ENCODE assay signal across 9 cellular contexts in the genomic region with DNA sequence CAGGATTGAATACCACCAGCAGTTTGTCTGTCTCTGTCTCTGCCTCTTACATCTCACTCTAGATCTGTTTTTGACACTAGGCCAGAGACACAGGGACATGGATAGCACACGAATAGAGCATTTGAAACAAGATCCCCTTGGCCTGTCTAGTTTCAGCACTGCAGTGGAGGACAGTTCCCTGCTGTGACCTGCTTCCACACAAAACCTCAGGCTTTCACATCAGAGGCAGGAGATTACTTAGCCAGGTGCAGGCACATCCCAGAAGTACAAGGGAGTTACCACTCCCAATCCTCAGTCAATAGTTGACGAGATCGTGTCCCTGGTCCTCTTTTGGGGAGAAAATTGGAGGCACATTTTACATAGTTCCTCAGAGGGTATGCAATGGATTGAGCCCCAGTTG. TPM values are rescaled to one million over a fixed set of nuclear protein-coding genes. Genes with fewer than 3 reads are reported as not detected.
DNase-seq lines count a peak whose midpoint lies in the region; ATAC-seq and TF ChIP-seq lines count a peak whose summit lies in the region.
"Had no signal": no experiment of that assay in that cellular context is flagged by ENCODE, and none has a peak within 500 bp of the region (broad histone marks: within the 10 kb centered on the region; RNA-seq: fewer than 3 reads in every experiment).

No MANE protein-coding gene starts in this region.

- H3K4me3 Mint-ChIP-seq in activated CD4-positive, alpha-beta memory T cell treated with anti-CD3 and anti-CD28 coated beads, Interleukin-2, amount 10 ng/mL, durations not matched to agents 7 days and 5 days = no peak overlapping the region

- H3K9me3 Mint-ChIP-seq in activated CD4-positive, alpha-beta memory T cell treated with anti-CD3 and anti-CD28 coated beads, Interleukin-2, amount 10 ng/mL, durations not matched to agents 7 days and 5 days = no peaks in the 10 kb centered on the region

- TF ChIP-seq CTCF in A673 (conservative IDR thresholded peaks at IDR 0.05; ENCODE audit: low read depth, low read length) = no peak

- H3K4me1 Mint-ChIP-seq in activated CD4-positive, alpha-beta memory T cell treated with anti-CD3 and anti-CD28 coated beads, Interleukin-2, amount 10 ng/mL, durations not matched to agents 7 days and 5 days = no peaks in the 10 kb centered on the region

- peak; percentile 8 for DNase-seq in A673 (ENCODE audit: low spot score)
- peak; percentile 48 for DNase-seq in HEK293T (ENCODE audit: extremely low spot score)
- DNase-seq in activated CD4-positive, alpha-beta memory T cell treated with anti-CD3 and anti-CD28 coated beads, Interleukin-2, amount 10 ng/mL, durations not matched to agents 7 days and 5 days = peak; percentile 25
- DNase-seq in iPS-NIHi7 (ENCODE audit: extremely low spot score) = peak; percentile 82
- no peak for DNase-seq in nucleus accumbens (lab: John Stamatoyannopoulos, UW)
- DNase-seq in middle frontal gyrus (ENCODE audit: extremely low spot score, low spot score) = no peak
- no peak for DNase-seq in NCI-H82 (lab: John Stamatoyannopoulos, UW)
- DNase-seq: posterior cingulate gyrus had no signal

- no TSS peak for BruUV-seq in A673 (replicated peaks; lab: Mats Ljungman, UMichigan)

- H3K4me3 ChIP-seq in A673 (ENCODE audit: low read depth, low read length, poor library complexity, severe bottlenecking) = no peak overlapping the region

- no peaks in the 10 kb centered on the region for H3K4me1 ChIP-seq in A673 (ENCODE audit: insufficient read depth, low read length, poor library complexity, severe bottlenecking)

- POLR2A ChIA-PET in A673 (lab: Charles Lee; ENCODE audit: low non-redundant PET) (no interaction called here), HEK293T (lab: Yijun Ruan, JAX) (no interaction called here)
- POLR2A ChIA-PET in activated CD4-positive, alpha-beta memory T cell treated with anti-CD3 and anti-CD28 coated beads, Interleukin-2, amount 10 ng/mL, durations not matched to agents 7 days and 5 days (lab: Charles Lee) = no interaction called here

- H3K27ac Mint-ChIP-seq in activated CD4-positive, alpha-beta memory T cell treated with anti-CD3 and anti-CD28 coated beads, Interleukin-2, amount 10 ng/mL, durations not matched to agents 7 days and 5 days = no peak overlapping the region

- no peaks in the 10 kb centered on the region for H3K27me3 Mint-ChIP-seq in activated CD4-positive, alpha-beta memory T cell treated with anti-CD3 and anti-CD28 coated beads, Interleukin-2, amount 10 ng/mL, durations not matched to agents 7 days and 5 days

- intact Hi-C loops in A673 (cut with micrococcal nuclease; ENCODE audit: unreplicated experiment) = no loop called here

- H3K27me3 ChIP-seq in A673 (replicated peaks; ENCODE audit: insufficient read depth, low read depth, low read length, poor library complexity) = no peaks in the 10 kb centered on the region

- no peaks in the 10 kb centered on the region for H3K9me3 ChIP-seq in A673 (ENCODE audit: low read depth, low read length, poor library complexity, severe bottlenecking)

- no peak for ATAC-seq in GM19324 (IDR thresholded peaks at IDR 0.05; ENCODE audit: low FRiP score, unreplicated experiment)

- no peaks in the 10 kb centered on the region for H3K36me3 ChIP-seq in A673 (ENCODE audit: insufficient read depth, low read length, poor library complexity, severe bottlenecking)

- CTCF ChIA-PET in A673 (lab: Charles Lee) = no interaction called here
- CTCF ChIA-PET in HEK293T (lab: Yijun Ruan, JAX) = no interaction called here
- CTCF ChIA-PET in activated CD4-positive, alpha-beta memory T cell treated with anti-CD3 and anti-CD28 coated beads, Interleukin-2, amount 10 ng/mL, durations not matched to agents 7 days and 5 days (lab: Charles Lee) = no interaction called here

- no peaks in the 10 kb centered on the region for H3K36me3 Mint-ChIP-seq in activated CD4-positive, alpha-beta memory T cell treated with anti-CD3 and anti-CD28 coated beads, Interleukin-2, amount 10 ng/mL, durations not matched to agents 7 days and 5 days (ENCODE audit: low read depth)

- no peak overlapping the region for H3K27ac ChIP-seq in A673 (ENCODE audit: low read depth, low read length, poor library complexity, severe bottlenecking)

TF ChIP-seq in HEK293T, 16 proteins besides CTCF, POLR2A, EP300 and RAD21:
- TF ChIP-seq L3MBTL2 (conservative IDR thresholded peaks at IDR 0.05) = no peak
- no peak for TF ChIP-seq SUZ12 (IDR thresholded peaks at IDR 0.05)
- TF ChIP-seq, protein P1, sequence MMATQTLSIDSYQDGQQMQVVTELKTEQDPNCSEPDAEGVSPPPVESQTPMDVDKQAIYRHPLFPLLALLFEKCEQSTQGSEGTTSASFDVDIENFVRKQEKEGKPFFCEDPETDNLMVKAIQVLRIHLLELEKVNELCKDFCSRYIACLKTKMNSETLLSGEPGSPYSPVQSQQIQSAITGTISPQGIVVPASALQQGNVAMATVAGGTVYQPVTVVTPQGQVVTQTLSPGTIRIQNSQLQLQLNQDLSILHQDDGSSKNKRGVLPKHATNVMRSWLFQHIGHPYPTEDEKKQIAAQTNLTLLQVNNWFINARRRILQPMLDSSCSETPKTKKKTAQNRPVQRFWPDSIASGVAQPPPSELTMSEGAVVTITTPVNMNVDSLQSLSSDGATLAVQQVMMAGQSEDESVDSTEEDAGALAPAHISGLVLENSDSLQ (IDR thresholded peaks at IDR 0.05) = no peak
- no peak for TF ChIP-seq ELF4 (IDR thresholded peaks at IDR 0.05)
- TF ChIP-seq FOXM1 (IDR thresholded peaks at IDR 0.05; ENCODE audit: borderline replicate concordance) = no peak
- TF ChIP-seq TARDBP (IDR thresholded peaks at IDR 0.05) = no peak
- TF ChIP-seq LEF1 (IDR thresholded peaks at IDR 0.05; ENCODE audit: borderline replicate concordance) = no peak
- no peak for TF ChIP-seq SP1 (IDR thresholded peaks at IDR 0.05)
- no peak for TF ChIP-seq CTBP1 (IDR thresholded peaks at IDR 0.05; ENCODE audit: borderline replicate concordance)
- TF ChIP-seq FOXK2 (IDR thresholded peaks at IDR 0.05) = no peak
- TF ChIP-seq ZNF384 (IDR thresholded peaks at IDR 0.05) = no peak
- no peak for TF ChIP-seq NFRKB (IDR thresholded peaks at IDR 0.05)
- TF ChIP-seq HDGF (IDR thresholded peaks at IDR 0.05; ENCODE audit: borderline replicate concordance) = no peak
- TF ChIP-seq BHLHE40 (IDR thresholded peaks at IDR 0.05; ENCODE audit: borderline replicate concordance) = no peak
- TF ChIP-seq FOXA1 (IDR thresholded peaks at IDR 0.05) = no peak
- TF ChIP-seq ARNT (IDR thresholded peaks at IDR 0.05) = no peak
TF ChIP-seq in HEK293T: peak in this region for 0.

RNA-seq across cellular contexts. Expression of gene CCK, which starts 34.0 kb away (rescaled TPM):
- 18.4 and 19.6 TPM in 2 replicates for total RNA-seq in A673 (2021)
- total RNA-seq in activated CD4-positive, alpha-beta memory T cell treated with anti-CD3 and anti-CD28 coated beads, Interleukin-2, amount 10 ng/mL, durations not matched to agents 7 days and 5 days = not detected

Comparison
In these comparisons a context has a peak if more than half of its experiments do, and no peak if none do; other contexts are left out.
1. DNase-seq: peak in A673 (single experiment), HEK293T (single experiment), activated CD4-positive, alpha-beta memory T cell treated with anti-CD3 and anti-CD28 coated beads, Interleukin-2, amount 10 ng/mL, durations not matched to agents 7 days and 5 days (single experiment) and iPS-NIHi7 (single experiment); none in nucleus accumbens (0 of 56), middle frontal gyrus (single experiment) and NCI-H82 (single experiment).
2. RNA of gene CCK, which starts 34.0 kb away (total RNA-seq): 18.4 to 19.6 TPM in A673; not detected in activated CD4-positive, alpha-beta memory T cell treated with anti-CD3 and anti-CD28 coated beads, Interleukin-2, amount 10 ng/mL, durations not matched to agents 7 days and 5 days; every median in the first group is over 10 times any median in the second.